Comparison of ENCODE assay signal across 19 cellular contexts in genomic region chr17:42795465-42795864, GRCh38. TPM values are rescaled to one million over a fixed set of nuclear protein-coding genes. Genes with fewer than 3 reads are reported as not detected.
"Had no signal": no experiment of that assay in that cellular context is flagged by ENCODE, and none has a peak within 500 bp of the region (broad histone marks: within the 10 kb centered on the region; RNA-seq: fewer than 3 reads in every experiment).

No MANE protein-coding gene starts in this region.

- H3K27me3 Mint-ChIP-seq: stimulated activated memory B cell treated with anti-CD40 and anti-IgM and Interleukin-4, amounts not matched to agents 10 μg/mL and 1 μg/mL and 100 μg/mL, for 72 hours had no signal

- H3K27ac Mint-ChIP-seq: activated T-cell treated with anti-CD3 and anti-CD28 coated beads, Interleukin-2, amount 50 U/mL, for 72 hours; endodermal cell; stimulated activated memory B cell treated with anti-CD40 and anti-IgM and Interleukin-4, amounts not matched to agents 10 μg/mL and 1 μg/mL and 100 μg/mL, for 72 hours; T-cell had no signal

- H3K4me3 Mint-ChIP-seq: activated T-cell treated with anti-CD3 and anti-CD28 coated beads, Interleukin-2, amount 50 U/mL, for 72 hours; endodermal cell; stimulated activated memory B cell treated with anti-CD40 and anti-IgM and Interleukin-4, amounts not matched to agents 10 μg/mL and 1 μg/mL and 100 μg/mL, for 72 hours; T-cell had no signal

- FAIRE-seq: islet of Langerhans had no signal

- H3K9me3 Mint-ChIP-seq: T-cell had no signal

- H3K27me3 ChIP-seq: adrenal gland, tibial artery had no signal

- H3K27ac ChIP-seq: adrenal gland, left ventricle myocardium inferior, SK-N-MC, tibial artery had no signal

- H3K9me3 ChIP-seq: adrenal gland, left ventricle myocardium inferior, tibial artery had no signal

- DNase-seq: activated CD4-positive, alpha-beta T cell treated with anti-CD3 and anti-CD28 coated beads, Interleukin-2, amount 50 U/mL, for 48 hours; activated naive CD4-positive, alpha-beta T cell; activated T-cell treated with anti-CD3 and anti-CD28 coated beads, Interleukin-2, amount 50 U/mL, for 72 hours; adrenal gland; dermis blood vessel endothelial cell; endodermal cell; foreskin melanocyte; head of caudate nucleus; left ventricle myocardium inferior; mesenchymal stem cell; right cardiac atrium; T-cell had no signal

- H3K36me3 ChIP-seq: adrenal gland had no signal

- ATAC-seq: activated CD4-positive, CD25-positive, alpha-beta regulatory T cell treated with anti-CD3 and anti-CD28 coated beads, Interleukin-2, amount 50 U/mL, for 24 hours; activated T-cell treated with anti-CD3 and anti-CD28 coated beads, Interleukin-2, amount 50 U/mL, for 72 hours; right cardiac atrium; stimulated activated memory B cell treated with anti-CD40 and anti-IgM and Interleukin-4, amounts not matched to agents 10 μg/mL and 1 μg/mL and 100 μg/mL, for 72 hours; T-cell had no signal

- H3K4me3 ChIP-seq: adrenal gland, left ventricle myocardium inferior, SK-N-MC, smooth muscle cell, tibial artery had no signal

- H3K4me2 ChIP-seq: smooth muscle cell had no signal

RNA-seq across cellular contexts. Expression of gene CNTD1, which starts 3.2 kb away (rescaled TPM):
- total RNA-seq: endodermal cell, left ventricle myocardium inferior, myocyte, smooth muscle cell, T-cell had no signal

RNA-seq across cellular contexts. Expression of gene WNK4, which starts 15.1 kb away (rescaled TPM):
- total RNA-seq: left ventricle myocardium inferior, myocyte, right cardiac atrium had no signal
- polyA plus RNA-seq: smooth muscle cell had no signal
